Comparison of ENCODE assay signal across 18 cellular contexts in genomic region chr15:49023354-49023753, GRCh38. TPM values are rescaled to one million over a fixed set of nuclear protein-coding genes. Genes with fewer than 3 reads are reported as not detected.
DNase-seq lines count a peak whose midpoint lies in the region; ATAC-seq and TF ChIP-seq lines count a peak whose summit lies in the region.
"Had no signal": no experiment of that assay in that cellular context is flagged by ENCODE, and none has a peak within 500 bp of the region (broad histone marks: within the 10 kb centered on the region; RNA-seq: fewer than 3 reads in every experiment).

No MANE protein-coding gene starts in this region.

- TF ChIP-seq POLR2A in esophagus squamous epithelium (IDR thresholded peaks at IDR 0.05), result no peak

- TF ChIP-seq CTCF in GM13976 (IDR thresholded peaks at IDR 0.05; ENCODE audit: borderline replicate concordance, control extremely low read depth, extremely low read depth, insufficient read depth, missing control alignments), result no peak
- no peak for TF ChIP-seq CTCF in esophagus squamous epithelium (IDR thresholded peaks at IDR 0.05)

- intact Hi-C loops in esophagus squamous epithelium (cut with DNase I), result no loop called here

- no peaks in the 10 kb centered on the region for H3K4me1 ChIP-seq in esophagus squamous epithelium

- no peaks in the 10 kb centered on the region for H3K27me3 ChIP-seq in esophagus squamous epithelium

- H3K9me3 ChIP-seq in esophagus squamous epithelium, result no peaks in the 10 kb centered on the region

- H3K27ac ChIP-seq in esophagus squamous epithelium, result no peak overlapping the region

- in situ Hi-C loops in GM13976 (cut with MboI; ENCODE audit: low sequenced_read_pairs, unreplicated experiment), result no loop called here
- in situ Hi-C loops in KBM-7 (cut with MboI; ENCODE audit: low pct_unique_long_range_greater_than_20kb, low sequenced_read_pairs), result no loop called here

- H3K36me3 ChIP-seq in esophagus squamous epithelium, result peaks cover 0 to 88% (median 4%) of the 10 kb centered on the region in 3 donors

- ATAC-seq in GM19351 (IDR thresholded peaks at IDR 0.05; ENCODE audit: unreplicated experiment) (peak; percentile 88), HG02852 (IDR thresholded peaks at IDR 0.05; ENCODE audit: unreplicated experiment) (peak; percentile 81), HG03565 (IDR thresholded peaks at IDR 0.05; ENCODE audit: unreplicated experiment) (peak; percentile 69)
- ATAC-seq: left cardiac atrium, Right ventricle myocardium inferior had no signal

- 78 to 83% methylated on average over 3 of the region's 3 CpGs for WGBS in esophagus squamous epithelium, 2 donors

- no peak overlapping the region for H3K4me3 ChIP-seq in esophagus squamous epithelium

- DNase-seq in GM13976 (ENCODE audit: low spot score) (peak; percentile 16), EL (no peak), CD1c-positive myeloid dendritic cell (ENCODE audit: extremely low spot score) (no peak), KBM-7 (no peak), esophagus squamous epithelium (lab: John Stamatoyannopoulos, UW) (no peak)
- DNase-seq: activated CD4-positive, alpha-beta memory T cell treated with anti-CD3 and anti-CD28 coated beads for 36 hours; central memory CD4-positive, alpha-beta T cell; HFFc6; left cardiac atrium; NCI-H187; NCI-H526; retina; stimulated activated CD4-positive, alpha-beta T cell treated with anti-CD3 and anti-CD28 coated beads, Interleukin-4, amount 100 ng/mL, for 1 hour; T-helper 9 cell had no signal

RNA-seq across cellular contexts. Expression of gene SECISBP2L, which starts 22.9 kb away (rescaled TPM):
- total RNA-seq in esophagus squamous epithelium, result 10 to 100 TPM; 15.1 to 33.0 (median 20.3) TPM

RNA-seq across cellular contexts. Expression of gene SHC4, which starts 59.6 kb away (rescaled TPM):
- total RNA-seq in esophagus squamous epithelium, result under 1 TPM in 3 of 4 donors, not detected in 1; 0.18 to 0.50 (median 0.38) TPM
